Comparison of ENCODE assay signal across 8 cellular contexts in genomic region chr1:241499910-241500309, GRCh38. TPM values are rescaled to one million over a fixed set of nuclear protein-coding genes. Genes with fewer than 3 reads are reported as not detected.
A peak's percentile ranks its signal among the peaks of the same experiment; 100 is the strongest.
DNase-seq lines count a peak whose midpoint lies in the region; ATAC-seq and TF ChIP-seq lines count a peak whose summit lies in the region.

No MANE protein-coding gene starts in this region.

- no peaks in the 10 kb centered on the region for H3K4me1 ChIP-seq in suprapubic skin

- TF ChIP-seq POLR2A in suprapubic skin (IDR thresholded peaks at IDR 0.05): no peak

- no peak overlapping the region for H3K4me3 Mint-ChIP-seq in glutamatergic neuron (ENCODE audit: unreplicated experiment)

- no peaks in the 10 kb centered on the region for H3K27me3 Mint-ChIP-seq in glutamatergic neuron (ENCODE audit: unreplicated experiment)

- H3K4me1 Mint-ChIP-seq in glutamatergic neuron (ENCODE audit: low read depth, unreplicated experiment): peaks cover 2% of the 10 kb centered on the region

- ATAC-seq in GM21529 (IDR thresholded peaks at IDR 0.05; ENCODE audit: unreplicated experiment): peak; percentile 55
- ATAC-seq in HG03097 (IDR thresholded peaks at IDR 0.05; ENCODE audit: low FRiP score, unreplicated experiment): no peak

- 78% methylated on average over 2 of the region's 2 CpGs for WGBS in suprapubic skin

- H3K36me3 Mint-ChIP-seq in glutamatergic neuron (ENCODE audit: unreplicated experiment): no peaks in the 10 kb centered on the region

- H3K27me3 ChIP-seq in suprapubic skin: no peaks in the 10 kb centered on the region

- no peak overlapping the region for H3K27ac Mint-ChIP-seq in glutamatergic neuron (ENCODE audit: unreplicated experiment)

- TF ChIP-seq CTCF in AG09319 (IDR thresholded peaks at IDR 0.05; ENCODE audit: low read depth, low read length) (peak; percentile 70), glutamatergic neuron (IDR thresholded peaks at IDR 0.05; ENCODE audit: partially characterized antibody, unreplicated experiment) (peak; percentile 18), suprapubic skin (IDR thresholded peaks at IDR 0.05) (no peak)

- no peaks in the 10 kb centered on the region for H3K9me3 ChIP-seq in suprapubic skin

- H3K4me3 ChIP-seq in suprapubic skin: no peak overlapping the region

- H3K36me3 ChIP-seq in suprapubic skin: peaks cover 77% of the 10 kb centered on the region

- H3K9me3 Mint-ChIP-seq in glutamatergic neuron (ENCODE audit: unreplicated experiment): no peaks in the 10 kb centered on the region

- TF ChIP-seq EP300 in suprapubic skin (IDR thresholded peaks at IDR 0.05): no peak

- DNase-seq in AG09319 (ENCODE audit: extremely low read depth, low read depth): peak; percentile 23
- DNase-seq in SHP77 (lab: John Stamatoyannopoulos, UW): peak; percentile 33 to 42
- DNase-seq in glutamatergic neuron: no peak
- no peak for DNase-seq in stimulated activated CD4-positive, alpha-beta T cell treated with anti-CD3 and anti-CD28 coated beads, Interleukin-2, amount 100 ng/mL, for 24 hours
- no peak for DNase-seq in suprapubic skin (ENCODE audit: low spot score in 2 of 2)
- no peak for DNase-seq in NCI-H187 (lab: John Stamatoyannopoulos, UW)

- no peak overlapping the region for H3K27ac ChIP-seq in suprapubic skin

RNA-seq across cellular contexts. Expression of gene FH, which starts 19.6 kb away (rescaled TPM):
- total RNA-seq in glutamatergic neuron (ENCODE audit: unreplicated experiment) (51.0 TPM), suprapubic skin (10 to 100 TPM; 24.2 to 65.8 (median 51.2) TPM)

RNA-seq across cellular contexts. Expression of gene KMO, which starts 32.3 kb away (rescaled TPM):
- not detected for total RNA-seq in glutamatergic neuron (ENCODE audit: unreplicated experiment)
- under 1 TPM in 1 of 4 donors, not detected in 3; 0.45 TPM for total RNA-seq in suprapubic skin

Comparison
In these comparisons a context has a peak if more than half of its experiments do, and no peak if none do; other contexts are left out.
1. DNase-seq: peak in AG09319 (single experiment) and SHP77 (2 of 2); none in glutamatergic neuron (single experiment), stimulated activated CD4-positive, alpha-beta T cell treated with anti-CD3 and anti-CD28 coated beads, Interleukin-2, amount 100 ng/mL, for 24 hours (0 of 2), suprapubic skin (0 of 2) and NCI-H187 (0 of 2).
2. CTCF ChIP-seq: peak in AG09319 (single experiment) and glutamatergic neuron (single experiment); none in suprapubic skin (0 of 2).